In the genomic region with DNA sequence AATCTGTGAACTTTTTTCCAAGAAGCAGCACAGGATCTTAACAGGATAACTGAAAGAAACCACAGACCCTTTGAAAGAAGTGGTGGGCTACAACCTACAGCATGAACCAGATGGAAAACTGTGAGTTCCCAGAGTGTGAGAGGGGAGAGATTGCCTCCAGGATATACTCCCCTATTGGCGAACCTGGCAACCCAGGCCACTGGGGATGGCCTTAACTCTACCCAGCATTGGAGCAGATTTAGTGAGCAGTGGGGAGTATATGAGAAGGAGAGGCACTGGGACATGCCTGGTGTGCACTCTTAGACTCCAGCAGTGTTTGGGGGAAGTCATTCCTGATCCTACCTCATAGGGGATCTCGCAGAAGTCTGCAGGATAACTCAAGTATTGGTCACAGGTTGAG, we compare ENCODE assay signal across 25 cellular contexts.
"Had no signal": no experiment of that assay in that cellular context is flagged by ENCODE, and none has a peak within 500 bp of the region (broad histone marks: within the 10 kb centered on the region; RNA-seq: fewer than 3 reads in every experiment).

No MANE protein-coding gene starts in this region.

- H3K9me2 ChIP-seq: SK-N-SH had no signal

- H3K27me3 Mint-ChIP-seq: T-cell had no signal

- DNase-seq: IMR-90, Karpas-422, KG1, MG63, NCI-H1092, NCI-H1436, NCI-H187, NCI-H2029, NCI-H2081 treated with DMSO at 0.1 percent for 48 hours, NCI-H2171, NCI-H226, NCI-H446, NCI-H510A, NCI-H524 treated with DMSO at 0.1 percent for 48 hours, NCI-H774, Right ventricle myocardium superior, RPMI8226, SIG-M5, SK-N-SH, SW 1271, T-cell had no signal

- H3K9me3 ChIP-seq: SJSA1, SK-N-SH had no signal

- H3K36me3 ChIP-seq: MG63, SJSA1 had no signal

- H3K27ac Mint-ChIP-seq: T-cell; T-helper 1 cell treated with Interleukin-12 subunit alpha and Interleukin-12 subunit beta and Interleukin-4 antibody, amounts not matched to agents 30 μg/mL and 1 μg/mL, for 36 hours had no signal

- H3K4me1 ChIP-seq: SJSA1 had no signal

- H3K9ac ChIP-seq: SK-N-SH had no signal

- H3K4me3 Mint-ChIP-seq: T-cell; T-helper 1 cell treated with Interleukin-12 subunit alpha and Interleukin-12 subunit beta and Interleukin-4 antibody, amounts not matched to agents 30 μg/mL and 1 μg/mL, for 36 hours had no signal

- H3K27me3 ChIP-seq: MG63, SJSA1 had no signal

- H3K4me2 ChIP-seq: SK-N-SH had no signal

- H3K4me3 ChIP-seq: MG63, SJSA1 had no signal

- H3K27ac ChIP-seq: HL-60, SJSA1 had no signal

- ATAC-seq: HepG2, T-cell had no signal
